ENCODE assay signal across 9 cellular contexts in genomic region chr1:50605186-50605875, GRCh38.
DNase-seq lines count a peak whose midpoint lies in the region; ATAC-seq, FAIRE-seq and TF ChIP-seq lines count a peak whose summit lies in the region.
"Had no signal": no experiment of that assay in that cellular context is flagged by ENCODE, and none has a peak within 500 bp of the region (broad histone marks: within the 10 kb centered on the region; RNA-seq: fewer than 3 reads in every experiment).

No MANE protein-coding gene starts in this region.

- no peaks in the 10 kb centered on the region for H3K79me2 ChIP-seq in K562 (ENCODE audit: control insufficient read depth, insufficient read depth, low read length)

- H3K27ac Mint-ChIP-seq in Caco-2 (ENCODE audit: unreplicated experiment) = no peak overlapping the region
- H3K27ac Mint-ChIP-seq: memory B cell had no signal

- H3K9ac ChIP-seq in K562 (ENCODE audit: insufficient read depth in 1 of 2, low read depth in 2 of 2, low read length in 2 of 2) = no peak overlapping the region

- BruUV-seq in Caco-2 (replicated peaks; lab: Mats Ljungman, UMichigan) (no TSS peak), K562 (replicated peaks; lab: Mats Ljungman, UMichigan) (no TSS peak)

- H3K27me3 ChIP-seq in Caco-2 (replicated peaks; ENCODE audit: control insufficient read depth, insufficient read depth, low read length) (no peaks in the 10 kb centered on the region), K562 (ENCODE audit: control insufficient read depth in 2 of 2, insufficient read depth in 2 of 2, low read length in 2 of 2) (no peaks in the 10 kb centered on the region)

- FAIRE-seq in H54 (lab: Jason Lieb, UNC) (peak; percentile 85), K562 (lab: Jason Lieb, UNC) (no peak)

- CTCF ChIA-PET in Caco-2 (lab: Charles Lee) = interaction anchor here (0.6 to 1.0 kb wide), 4 partner anchors 15 to 169 kb away, joined by 3 to 5 read pairs (median 3); no protein-coding TSS in a partner anchor
- CTCF ChIA-PET in K562 (lab: Yijun Ruan, JAX; ENCODE audit: low intra/inter-chr PET ratio) = interaction anchor here (1.1 to 2.0 kb wide), 2 partner anchors 235 to 237 kb away, joined by 4 to 16 read pairs; no protein-coding TSS in a partner anchor

- H3K4me3 ChIP-seq in Caco-2 (ENCODE audit: low read depth, low read length) = no peak overlapping the region
- H3K4me3 ChIP-seq in K562 = no peak overlapping the region
- H3K4me3 ChIP-seq in mucosa of descending colon = no peak overlapping the region

- H3K9me3 ChIP-seq in Caco-2 (no peaks in the 10 kb centered on the region), K562 (replicated peaks; ENCODE audit: control insufficient read depth, insufficient read depth, low read depth, low read length) (no peaks in the 10 kb centered on the region), mucosa of descending colon (no peaks in the 10 kb centered on the region)

- H3K36me3 Mint-ChIP-seq in Caco-2 (ENCODE audit: insufficient read depth, unreplicated experiment) = no peaks in the 10 kb centered on the region

- H3K4me1 Mint-ChIP-seq in Caco-2 (ENCODE audit: low read depth, unreplicated experiment) = no peaks in the 10 kb centered on the region
- H3K4me1 Mint-ChIP-seq: memory B cell had no signal

- POLR2A ChIA-PET in Caco-2 (lab: Charles Lee) (no interaction called here), K562 (lab: Yijun Ruan, JAX) (interaction anchor here (0.5 kb wide), 2 partner anchors 9 to 161 kb away, joined by 3 read pairs; no protein-coding TSS in a partner anchor)

- H3K27me3 Mint-ChIP-seq in Caco-2 (ENCODE audit: insufficient read depth, unreplicated experiment) = no peaks in the 10 kb centered on the region
- H3K27me3 Mint-ChIP-seq: memory B cell had no signal

- H3K36me3 ChIP-seq in Caco-2 (ENCODE audit: control insufficient read depth, insufficient read depth, low read length) (no peaks in the 10 kb centered on the region), K562 (ENCODE audit: control insufficient read depth, insufficient read depth, low read length) (no peaks in the 10 kb centered on the region), mucosa of descending colon (ENCODE audit: low read depth) (no peaks in the 10 kb centered on the region)

- no peak overlapping the region for H3K4me2 ChIP-seq in K562 (ENCODE audit: insufficient read depth, low read length)

- no peaks in the 10 kb centered on the region for H3K9me1 ChIP-seq in K562 (ENCODE audit: control insufficient read depth, insufficient read depth, low read length)

- 94% methylated on average over 2 of the region's 2 CpGs for WGBS in K562 (ENCODE audit: insufficient coverage, low coverage, missing lambda C conversion rate)

- in situ Hi-C loops in K562 (cut with MboI) = loop anchor here (5.0 kb wide), 1 partner anchor 228 kb away; no protein-coding TSS in a partner anchor

- peak in 1 of 2 experiments; percentile 41 for DNase-seq in Caco-2
- DNase-seq in H54 (ENCODE audit: insufficient read length, low spot score) = peak; percentile 6
- peak; percentile 71 for DNase-seq in NCI-H2171 treated with DMSO at 0.1 percent for 48 hours (lab: John Stamatoyannopoulos, UW)
- DNase-seq in K562 (ENCODE audit: extremely low read depth in 1 of 4, low spot score in 3 of 4) = peak; percentile 31 to 59 (median 40)
- peak in 1 of 3 donors; percentile 67 for DNase-seq in mucosa of descending colon
- no peak for DNase-seq in cerebellar nuclear complex (lab: John Stamatoyannopoulos, UW)
- DNase-seq in NCI-H187 treated with DMSO at 0.1 percent for 48 hours (lab: John Stamatoyannopoulos, UW) = no peak
- no peak for DNase-seq in GOT3 (lab: John Stamatoyannopoulos, UW)

- peak; percentile 15 to 41 for TF ChIP-seq CTCF in Caco-2 (IDR thresholded peaks at IDR 0.05; ENCODE audit: insufficient read depth in 1 of 2, low read depth in 1 of 2, low read length in 1 of 2, severe bottlenecking in 1 of 2, unreplicated experiment in 1 of 2)
- peak; percentile 49 to 74 (median 62); a peak in 5 of 6 replicates for TF ChIP-seq CTCF in K562 (IDR thresholded peaks at IDR 0.05 in 2 of 3, conservative IDR thresholded peaks at IDR 0.05 in 1 of 3; ENCODE audit: insufficient read depth in 2 of 3, low read depth in 1 of 3, low read length in 3 of 3)
- TF ChIP-seq CTCF in mucosa of descending colon (IDR thresholded peaks at IDR 0.05) = no peak

- peak; percentile 47 to 71 for TF ChIP-seq RAD21 in K562 (CRISPR knock-in tag; conservative IDR thresholded peaks at IDR 0.05 in 1 of 2, IDR thresholded peaks at IDR 0.05 in 1 of 2)

- no peaks in the 10 kb centered on the region for H3K9me3 Mint-ChIP-seq in Caco-2 (ENCODE audit: unreplicated experiment)
- H3K9me3 Mint-ChIP-seq: memory B cell had no signal

- H3K4me1 ChIP-seq in Caco-2 = no peaks in the 10 kb centered on the region
- no peaks in the 10 kb centered on the region for H3K4me1 ChIP-seq in K562 (replicated peaks in 1 of 2; ENCODE audit: control insufficient read depth in 2 of 2, insufficient read depth in 2 of 2, low read length in 2 of 2)
- no peaks in the 10 kb centered on the region for H3K4me1 ChIP-seq in mucosa of descending colon (ENCODE audit: low read depth)

- TF ChIP-seq EP300 in K562 (IDR thresholded peaks at IDR 0.05; ENCODE audit: low read length) = no peak

- TF ChIP-seq POLR2A in H54 (IDR thresholded peaks at IDR 0.05; ENCODE audit: low read depth, low read length) (no peak), K562 (conservative IDR thresholded peaks at IDR 0.05) (no peak)

- H2AFZ ChIP-seq in K562 (ENCODE audit: low read depth, low read length) = no peak overlapping the region

- H3K4me3 Mint-ChIP-seq in Caco-2 (ENCODE audit: unreplicated experiment) = no peak overlapping the region
- H3K4me3 Mint-ChIP-seq: memory B cell had no signal

- no peak overlapping the region for H3K27ac ChIP-seq in K562 (ENCODE audit: extremely low read depth, low read depth, low read length)

- intact Hi-C loops in Caco-2 (cut with micrococcal nuclease; ENCODE audit: unreplicated experiment) (no loop called here), K562 (cut with micrococcal nuclease) (loop anchor here (1.0 kb wide), 1 partner anchor 237 kb away; no protein-coding TSS in a partner anchor), mucosa of descending colon (cut with DNase I, micrococcal nuclease) (no loop called here)

- ATAC-seq in K562 = peak; percentile 90
- peak; percentile 67 for ATAC-seq in mucosa of descending colon

- no peaks in the 10 kb centered on the region for H4K20me1 ChIP-seq in K562 (replicated peaks; ENCODE audit: control insufficient read depth, insufficient read depth, low read length)

TF ChIP-seq in K562, 482 proteins besides CTCF, POLR2A, EP300 and RAD21:
- TF ChIP-seq ZNF124 (CRISPR knock-in tag; IDR thresholded peaks at IDR 0.05) (no peak), SMC3 (conservative IDR thresholded peaks at IDR 0.05; ENCODE audit: insufficient read depth, low read depth, low read length) (0 out of 2 replicates have a peak, but pooled peaks have one; percentile 9), VEZF1 (CRISPR knock-in tag; IDR thresholded peaks at IDR 0.05) (no peak)

Comparison
In these comparisons a context has a peak if more than half of its experiments do, and no peak if none do; other contexts are left out.
1. DNase-seq: peak in H54 (single experiment), NCI-H2171 treated with DMSO at 0.1 percent for 48 hours (single experiment) and K562 (4 of 4); none in cerebellar nuclear complex (0 of 2), NCI-H187 treated with DMSO at 0.1 percent for 48 hours (single experiment) and GOT3 (single experiment).